In the genomic region with DNA sequence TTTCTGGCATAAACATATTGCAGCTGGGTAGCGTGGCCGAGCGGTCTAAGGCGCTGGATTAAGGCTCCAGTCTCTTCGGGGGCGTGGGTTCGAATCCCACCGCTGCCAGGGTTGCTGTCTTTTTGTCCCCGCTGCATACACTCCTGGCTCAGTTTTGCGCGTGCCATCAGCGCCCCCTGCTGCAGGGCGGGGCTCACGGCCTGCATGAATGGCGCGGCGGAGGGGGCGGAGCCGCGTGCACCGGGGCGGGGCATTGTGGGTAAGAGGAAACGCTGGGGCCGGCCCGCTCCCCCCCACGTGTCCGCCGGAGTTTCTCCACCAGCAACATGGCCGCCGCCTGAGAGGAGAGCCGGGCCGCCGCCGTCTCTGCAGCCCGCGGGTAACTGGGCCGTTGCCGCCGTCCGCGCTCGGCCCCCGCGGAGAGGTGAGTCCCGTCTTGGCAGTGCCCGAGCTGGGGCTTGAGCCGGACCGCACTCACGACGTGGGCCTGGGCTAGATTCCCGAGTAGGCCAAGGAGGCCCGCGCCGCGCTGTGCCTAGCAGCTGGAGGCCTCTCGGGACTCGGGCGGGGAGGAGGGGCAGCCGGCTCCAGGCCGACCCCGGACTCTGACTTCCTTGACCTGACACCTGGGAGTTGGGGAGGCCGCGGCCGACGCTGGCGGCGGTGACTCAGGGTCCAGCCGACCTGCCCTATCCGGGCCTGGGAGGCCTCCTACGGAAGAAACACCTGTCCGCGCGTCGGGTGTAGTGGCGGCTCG, we compare ENCODE assay signal across 1 cellular context.
A peak's percentile ranks its signal among the peaks of the same experiment; 100 is the strongest.
TF ChIP-seq lines count a peak whose summit lies in the region.

A gene with protein sequence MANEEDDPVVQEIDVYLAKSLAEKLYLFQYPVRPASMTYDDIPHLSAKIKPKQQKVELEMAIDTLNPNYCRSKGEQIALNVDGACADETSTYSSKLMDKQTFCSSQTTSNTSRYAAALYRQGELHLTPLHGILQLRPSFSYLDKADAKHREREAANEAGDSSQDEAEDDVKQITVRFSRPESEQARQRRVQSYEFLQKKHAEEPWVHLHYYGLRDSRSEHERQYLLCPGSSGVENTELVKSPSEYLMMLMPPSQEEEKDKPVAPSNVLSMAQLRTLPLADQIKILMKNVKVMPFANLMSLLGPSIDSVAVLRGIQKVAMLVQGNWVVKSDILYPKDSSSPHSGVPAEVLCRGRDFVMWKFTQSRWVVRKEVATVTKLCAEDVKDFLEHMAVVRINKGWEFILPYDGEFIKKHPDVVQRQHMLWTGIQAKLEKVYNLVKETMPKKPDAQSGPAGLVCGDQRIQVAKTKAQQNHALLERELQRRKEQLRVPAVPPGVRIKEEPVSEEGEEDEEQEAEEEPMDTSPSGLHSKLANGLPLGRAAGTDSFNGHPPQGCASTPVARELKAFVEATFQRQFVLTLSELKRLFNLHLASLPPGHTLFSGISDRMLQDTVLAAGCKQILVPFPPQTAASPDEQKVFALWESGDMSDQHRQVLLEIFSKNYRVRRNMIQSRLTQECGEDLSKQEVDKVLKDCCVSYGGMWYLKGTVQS (plus strand): TSS at position 296 of the 757 bp plus-strand sequence. CDS start 5,560 bp downstream, outside the sequence.

TF ChIP-seq in K562, 482 proteins besides CTCF, POLR2A, EP300 and RAD21 (continued from another document and continues in another):
- TF ChIP-seq, protein P1, sequence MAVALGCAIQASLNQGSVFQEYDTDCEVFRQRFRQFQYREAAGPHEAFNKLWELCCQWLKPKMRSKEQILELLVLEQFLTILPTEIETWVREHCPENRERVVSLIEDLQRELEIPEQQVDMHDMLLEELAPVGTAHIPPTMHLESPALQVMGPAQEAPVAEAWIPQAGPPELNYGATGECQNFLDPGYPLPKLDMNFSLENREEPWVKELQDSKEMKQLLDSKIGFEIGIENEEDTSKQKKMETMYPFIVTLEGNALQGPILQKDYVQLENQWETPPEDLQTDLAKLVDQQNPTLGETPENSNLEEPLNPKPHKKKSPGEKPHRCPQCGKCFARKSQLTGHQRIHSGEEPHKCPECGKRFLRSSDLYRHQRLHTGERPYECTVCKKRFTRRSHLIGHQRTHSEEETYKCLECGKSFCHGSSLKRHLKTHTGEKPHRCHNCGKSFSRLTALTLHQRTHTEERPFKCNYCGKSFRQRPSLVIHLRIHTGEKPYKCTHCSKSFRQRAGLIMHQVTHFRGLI (CRISPR knock-in tag; IDR thresholded peaks at IDR 0.05): no peak
- TF ChIP-seq XRCC5 (IDR thresholded peaks at IDR 0.05; ENCODE audit: low read depth, low read length) (peak; percentile 96), CBX2 (IDR thresholded peaks at IDR 0.05; ENCODE audit: insufficient read depth, low read length, poor library complexity, severe bottlenecking) (no peak), PHTF2 (CRISPR knock-in tag; IDR thresholded peaks at IDR 0.05) (no peak), CBFA2T3 (IDR thresholded peaks at IDR 0.05) (no peak), PCBP2 (IDR thresholded peaks at IDR 0.05; ENCODE audit: low read depth, low read length, poor library complexity, severe bottlenecking) (no peak), ZNF445 (CRISPR knock-in tag; IDR thresholded peaks at IDR 0.05; ENCODE audit: low read depth) (no peak), SNRNP70 (optimal IDR thresholded peaks at IDR 0.05; ENCODE audit: low read depth, low read length) (no peak), MED1 (CRISPR knock-in tag; IDR thresholded peaks at IDR 0.05; ENCODE audit: borderline replicate concordance) (no peak), NR2C2 (CRISPR knock-in tag; IDR thresholded peaks at IDR 0.05) (0 out of 2 replicates have a peak, but pooled peaks have one; percentile 22), NR2C2 (tag; IDR thresholded peaks at IDR 0.05) (no peak; the same call in 1 of the 2 replicates), ILK (tag; IDR thresholded peaks at IDR 0.05; ENCODE audit: borderline replicate concordance, low read depth) (no peak), TAF7 (tag; IDR thresholded peaks at IDR 0.05) (peak; percentile 62; the same call in 1 of the 2 replicates), SOX6 (IDR thresholded peaks at IDR 0.05) (peak; percentile 60; the same call in 1 of the 2 replicates), HSF4 (CRISPR knock-in tag; IDR thresholded peaks at IDR 0.05; ENCODE audit: borderline replicate concordance) (no peak), SRSF9 (IDR thresholded peaks at IDR 0.05; ENCODE audit: borderline replicate concordance, low read depth, low read length) (no peak), MEF2A (IDR thresholded peaks at IDR 0.05; ENCODE audit: control insufficient read depth, low read depth, low read length) (no peak), ZNF311 (CRISPR knock-in tag; IDR thresholded peaks at IDR 0.05) (no peak)
- TF ChIP-seq, protein P2, sequence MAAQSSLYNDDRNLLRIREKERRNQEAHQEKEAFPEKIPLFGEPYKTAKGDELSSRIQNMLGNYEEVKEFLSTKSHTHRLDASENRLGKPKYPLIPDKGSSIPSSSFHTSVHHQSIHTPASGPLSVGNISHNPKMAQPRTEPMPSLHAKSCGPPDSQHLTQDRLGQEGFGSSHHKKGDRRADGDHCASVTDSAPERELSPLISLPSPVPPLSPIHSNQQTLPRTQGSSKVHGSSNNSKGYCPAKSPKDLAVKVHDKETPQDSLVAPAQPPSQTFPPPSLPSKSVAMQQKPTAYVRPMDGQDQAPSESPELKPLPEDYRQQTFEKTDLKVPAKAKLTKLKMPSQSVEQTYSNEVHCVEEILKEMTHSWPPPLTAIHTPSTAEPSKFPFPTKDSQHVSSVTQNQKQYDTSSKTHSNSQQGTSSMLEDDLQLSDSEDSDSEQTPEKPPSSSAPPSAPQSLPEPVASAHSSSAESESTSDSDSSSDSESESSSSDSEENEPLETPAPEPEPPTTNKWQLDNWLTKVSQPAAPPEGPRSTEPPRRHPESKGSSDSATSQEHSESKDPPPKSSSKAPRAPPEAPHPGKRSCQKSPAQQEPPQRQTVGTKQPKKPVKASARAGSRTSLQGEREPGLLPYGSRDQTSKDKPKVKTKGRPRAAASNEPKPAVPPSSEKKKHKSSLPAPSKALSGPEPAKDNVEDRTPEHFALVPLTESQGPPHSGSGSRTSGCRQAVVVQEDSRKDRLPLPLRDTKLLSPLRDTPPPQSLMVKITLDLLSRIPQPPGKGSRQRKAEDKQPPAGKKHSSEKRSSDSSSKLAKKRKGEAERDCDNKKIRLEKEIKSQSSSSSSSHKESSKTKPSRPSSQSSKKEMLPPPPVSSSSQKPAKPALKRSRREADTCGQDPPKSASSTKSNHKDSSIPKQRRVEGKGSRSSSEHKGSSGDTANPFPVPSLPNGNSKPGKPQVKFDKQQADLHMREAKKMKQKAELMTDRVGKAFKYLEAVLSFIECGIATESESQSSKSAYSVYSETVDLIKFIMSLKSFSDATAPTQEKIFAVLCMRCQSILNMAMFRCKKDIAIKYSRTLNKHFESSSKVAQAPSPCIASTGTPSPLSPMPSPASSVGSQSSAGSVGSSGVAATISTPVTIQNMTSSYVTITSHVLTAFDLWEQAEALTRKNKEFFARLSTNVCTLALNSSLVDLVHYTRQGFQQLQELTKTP (IDR thresholded peaks at IDR 0.05; ENCODE audit: low read depth in 1 of 2, partially characterized antibody in 2 of 2): no peak
- TF ChIP-seq, protein P3, sequence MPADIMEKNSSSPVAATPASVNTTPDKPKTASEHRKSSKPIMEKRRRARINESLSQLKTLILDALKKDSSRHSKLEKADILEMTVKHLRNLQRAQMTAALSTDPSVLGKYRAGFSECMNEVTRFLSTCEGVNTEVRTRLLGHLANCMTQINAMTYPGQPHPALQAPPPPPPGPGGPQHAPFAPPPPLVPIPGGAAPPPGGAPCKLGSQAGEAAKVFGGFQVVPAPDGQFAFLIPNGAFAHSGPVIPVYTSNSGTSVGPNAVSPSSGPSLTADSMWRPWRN (IDR thresholded peaks at IDR 0.05; ENCODE audit: low read depth): no peak
- TF ChIP-seq, protein P4, sequence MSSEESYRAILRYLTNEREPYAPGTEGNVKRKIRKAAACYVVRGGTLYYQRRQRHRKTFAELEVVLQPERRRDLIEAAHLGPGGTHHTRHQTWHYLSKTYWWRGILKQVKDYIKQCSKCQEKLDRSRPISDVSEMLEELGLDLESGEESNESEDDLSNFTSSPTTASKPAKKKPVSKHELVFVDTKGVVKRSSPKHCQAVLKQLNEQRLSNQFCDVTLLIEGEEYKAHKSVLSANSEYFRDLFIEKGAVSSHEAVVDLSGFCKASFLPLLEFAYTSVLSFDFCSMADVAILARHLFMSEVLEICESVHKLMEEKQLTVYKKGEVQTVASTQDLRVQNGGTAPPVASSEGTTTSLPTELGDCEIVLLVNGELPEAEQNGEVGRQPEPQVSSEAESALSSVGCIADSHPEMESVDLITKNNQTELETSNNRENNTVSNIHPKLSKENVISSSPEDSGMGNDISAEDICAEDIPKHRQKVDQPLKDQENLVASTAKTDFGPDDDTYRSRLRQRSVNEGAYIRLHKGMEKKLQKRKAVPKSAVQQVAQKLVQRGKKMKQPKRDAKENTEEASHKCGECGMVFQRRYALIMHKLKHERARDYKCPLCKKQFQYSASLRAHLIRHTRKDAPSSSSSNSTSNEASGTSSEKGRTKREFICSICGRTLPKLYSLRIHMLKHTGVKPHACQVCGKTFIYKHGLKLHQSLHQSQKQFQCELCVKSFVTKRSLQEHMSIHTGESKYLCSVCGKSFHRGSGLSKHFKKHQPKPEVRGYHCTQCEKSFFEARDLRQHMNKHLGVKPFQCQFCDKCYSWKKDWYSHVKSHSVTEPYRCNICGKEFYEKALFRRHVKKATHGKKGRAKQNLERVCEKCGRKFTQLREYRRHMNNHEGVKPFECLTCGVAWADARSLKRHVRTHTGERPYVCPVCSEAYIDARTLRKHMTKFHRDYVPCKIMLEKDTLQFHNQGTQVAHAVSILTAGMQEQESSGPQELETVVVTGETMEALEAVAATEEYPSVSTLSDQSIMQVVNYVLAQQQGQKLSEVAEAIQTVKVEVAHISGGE (CRISPR knock-in tag; IDR thresholded peaks at IDR 0.05): peak in 1 of 3 experiments; percentile 85; a peak in 3 of 6 replicates
- TF ChIP-seq, protein P5, sequence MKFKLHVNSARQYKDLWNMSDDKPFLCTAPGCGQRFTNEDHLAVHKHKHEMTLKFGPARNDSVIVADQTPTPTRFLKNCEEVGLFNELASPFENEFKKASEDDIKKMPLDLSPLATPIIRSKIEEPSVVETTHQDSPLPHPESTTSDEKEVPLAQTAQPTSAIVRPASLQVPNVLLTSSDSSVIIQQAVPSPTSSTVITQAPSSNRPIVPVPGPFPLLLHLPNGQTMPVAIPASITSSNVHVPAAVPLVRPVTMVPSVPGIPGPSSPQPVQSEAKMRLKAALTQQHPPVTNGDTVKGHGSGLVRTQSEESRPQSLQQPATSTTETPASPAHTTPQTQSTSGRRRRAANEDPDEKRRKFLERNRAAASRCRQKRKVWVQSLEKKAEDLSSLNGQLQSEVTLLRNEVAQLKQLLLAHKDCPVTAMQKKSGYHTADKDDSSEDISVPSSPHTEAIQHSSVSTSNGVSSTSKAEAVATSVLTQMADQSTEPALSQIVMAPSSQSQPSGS (CRISPR knock-in tag; IDR thresholded peaks at IDR 0.05): peak; percentile 35; the same call in 1 of the 2 replicates
- TF ChIP-seq, protein P6, sequence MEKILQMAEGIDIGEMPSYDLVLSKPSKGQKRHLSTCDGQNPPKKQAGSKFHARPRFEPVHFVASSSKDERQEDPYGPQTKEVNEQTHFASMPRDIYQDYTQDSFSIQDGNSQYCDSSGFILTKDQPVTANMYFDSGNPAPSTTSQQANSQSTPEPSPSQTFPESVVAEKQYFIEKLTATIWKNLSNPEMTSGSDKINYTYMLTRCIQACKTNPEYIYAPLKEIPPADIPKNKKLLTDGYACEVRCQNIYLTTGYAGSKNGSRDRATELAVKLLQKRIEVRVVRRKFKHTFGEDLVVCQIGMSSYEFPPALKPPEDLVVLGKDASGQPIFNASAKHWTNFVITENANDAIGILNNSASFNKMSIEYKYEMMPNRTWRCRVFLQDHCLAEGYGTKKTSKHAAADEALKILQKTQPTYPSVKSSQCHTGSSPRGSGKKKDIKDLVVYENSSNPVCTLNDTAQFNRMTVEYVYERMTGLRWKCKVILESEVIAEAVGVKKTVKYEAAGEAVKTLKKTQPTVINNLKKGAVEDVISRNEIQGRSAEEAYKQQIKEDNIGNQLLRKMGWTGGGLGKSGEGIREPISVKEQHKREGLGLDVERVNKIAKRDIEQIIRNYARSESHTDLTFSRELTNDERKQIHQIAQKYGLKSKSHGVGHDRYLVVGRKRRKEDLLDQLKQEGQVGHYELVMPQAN (IDR thresholded peaks at IDR 0.05; ENCODE audit: borderline replicate concordance): peak; percentile 97
- TF ChIP-seq, protein P7, sequence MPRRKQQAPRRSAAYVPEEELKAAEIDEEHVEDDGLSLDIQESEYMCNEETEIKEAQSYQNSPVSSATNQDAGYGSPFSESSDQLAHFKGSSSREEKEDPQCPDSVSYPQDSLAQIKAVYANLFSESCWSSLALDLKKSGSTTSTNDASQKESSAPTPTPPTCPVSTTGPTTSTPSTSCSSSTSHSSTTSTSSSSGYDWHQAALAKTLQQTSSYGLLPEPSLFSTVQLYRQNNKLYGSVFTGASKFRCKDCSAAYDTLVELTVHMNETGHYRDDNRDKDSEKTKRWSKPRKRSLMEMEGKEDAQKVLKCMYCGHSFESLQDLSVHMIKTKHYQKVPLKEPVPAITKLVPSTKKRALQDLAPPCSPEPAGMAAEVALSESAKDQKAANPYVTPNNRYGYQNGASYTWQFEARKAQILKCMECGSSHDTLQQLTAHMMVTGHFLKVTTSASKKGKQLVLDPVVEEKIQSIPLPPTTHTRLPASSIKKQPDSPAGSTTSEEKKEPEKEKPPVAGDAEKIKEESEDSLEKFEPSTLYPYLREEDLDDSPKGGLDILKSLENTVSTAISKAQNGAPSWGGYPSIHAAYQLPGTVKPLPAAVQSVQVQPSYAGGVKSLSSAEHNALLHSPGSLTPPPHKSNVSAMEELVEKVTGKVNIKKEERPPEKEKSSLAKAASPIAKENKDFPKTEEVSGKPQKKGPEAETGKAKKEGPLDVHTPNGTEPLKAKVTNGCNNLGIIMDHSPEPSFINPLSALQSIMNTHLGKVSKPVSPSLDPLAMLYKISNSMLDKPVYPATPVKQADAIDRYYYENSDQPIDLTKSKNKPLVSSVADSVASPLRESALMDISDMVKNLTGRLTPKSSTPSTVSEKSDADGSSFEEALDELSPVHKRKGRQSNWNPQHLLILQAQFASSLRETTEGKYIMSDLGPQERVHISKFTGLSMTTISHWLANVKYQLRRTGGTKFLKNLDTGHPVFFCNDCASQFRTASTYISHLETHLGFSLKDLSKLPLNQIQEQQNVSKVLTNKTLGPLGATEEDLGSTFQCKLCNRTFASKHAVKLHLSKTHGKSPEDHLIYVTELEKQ (CRISPR knock-in tag; IDR thresholded peaks at IDR 0.05): no peak
- TF ChIP-seq, protein P8, sequence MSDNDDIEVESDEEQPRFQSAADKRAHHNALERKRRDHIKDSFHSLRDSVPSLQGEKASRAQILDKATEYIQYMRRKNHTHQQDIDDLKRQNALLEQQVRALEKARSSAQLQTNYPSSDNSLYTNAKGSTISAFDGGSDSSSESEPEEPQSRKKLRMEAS (CRISPR knock-in tag; IDR thresholded peaks at IDR 0.05): peak; percentile 96
- TF ChIP-seq, protein P9, sequence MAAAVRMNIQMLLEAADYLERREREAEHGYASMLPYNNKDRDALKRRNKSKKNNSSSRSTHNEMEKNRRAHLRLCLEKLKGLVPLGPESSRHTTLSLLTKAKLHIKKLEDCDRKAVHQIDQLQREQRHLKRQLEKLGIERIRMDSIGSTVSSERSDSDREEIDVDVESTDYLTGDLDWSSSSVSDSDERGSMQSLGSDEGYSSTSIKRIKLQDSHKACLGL (CRISPR knock-in tag; IDR thresholded peaks at IDR 0.05; ENCODE audit: borderline replicate concordance, poor library complexity, severe bottlenecking): peak; percentile 94
- TF ChIP-seq, protein P10, sequence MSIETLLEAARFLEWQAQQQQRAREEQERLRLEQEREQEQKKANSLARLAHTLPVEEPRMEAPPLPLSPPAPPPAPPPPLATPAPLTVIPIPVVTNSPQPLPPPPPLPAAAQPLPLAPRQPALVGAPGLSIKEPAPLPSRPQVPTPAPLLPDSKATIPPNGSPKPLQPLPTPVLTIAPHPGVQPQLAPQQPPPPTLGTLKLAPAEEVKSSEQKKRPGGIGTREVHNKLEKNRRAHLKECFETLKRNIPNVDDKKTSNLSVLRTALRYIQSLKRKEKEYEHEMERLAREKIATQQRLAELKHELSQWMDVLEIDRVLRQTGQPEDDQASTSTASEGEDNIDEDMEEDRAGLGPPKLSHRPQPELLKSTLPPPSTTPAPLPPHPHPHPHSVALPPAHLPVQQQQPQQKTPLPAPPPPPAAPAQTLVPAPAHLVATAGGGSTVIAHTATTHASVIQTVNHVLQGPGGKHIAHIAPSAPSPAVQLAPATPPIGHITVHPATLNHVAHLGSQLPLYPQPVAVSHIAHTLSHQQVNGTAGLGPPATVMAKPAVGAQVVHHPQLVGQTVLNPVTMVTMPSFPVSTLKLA (conservative IDR thresholded peaks at IDR 0.05): peak; percentile 99
